ENCODE assay signal across 9 cellular contexts in the genomic region with DNA sequence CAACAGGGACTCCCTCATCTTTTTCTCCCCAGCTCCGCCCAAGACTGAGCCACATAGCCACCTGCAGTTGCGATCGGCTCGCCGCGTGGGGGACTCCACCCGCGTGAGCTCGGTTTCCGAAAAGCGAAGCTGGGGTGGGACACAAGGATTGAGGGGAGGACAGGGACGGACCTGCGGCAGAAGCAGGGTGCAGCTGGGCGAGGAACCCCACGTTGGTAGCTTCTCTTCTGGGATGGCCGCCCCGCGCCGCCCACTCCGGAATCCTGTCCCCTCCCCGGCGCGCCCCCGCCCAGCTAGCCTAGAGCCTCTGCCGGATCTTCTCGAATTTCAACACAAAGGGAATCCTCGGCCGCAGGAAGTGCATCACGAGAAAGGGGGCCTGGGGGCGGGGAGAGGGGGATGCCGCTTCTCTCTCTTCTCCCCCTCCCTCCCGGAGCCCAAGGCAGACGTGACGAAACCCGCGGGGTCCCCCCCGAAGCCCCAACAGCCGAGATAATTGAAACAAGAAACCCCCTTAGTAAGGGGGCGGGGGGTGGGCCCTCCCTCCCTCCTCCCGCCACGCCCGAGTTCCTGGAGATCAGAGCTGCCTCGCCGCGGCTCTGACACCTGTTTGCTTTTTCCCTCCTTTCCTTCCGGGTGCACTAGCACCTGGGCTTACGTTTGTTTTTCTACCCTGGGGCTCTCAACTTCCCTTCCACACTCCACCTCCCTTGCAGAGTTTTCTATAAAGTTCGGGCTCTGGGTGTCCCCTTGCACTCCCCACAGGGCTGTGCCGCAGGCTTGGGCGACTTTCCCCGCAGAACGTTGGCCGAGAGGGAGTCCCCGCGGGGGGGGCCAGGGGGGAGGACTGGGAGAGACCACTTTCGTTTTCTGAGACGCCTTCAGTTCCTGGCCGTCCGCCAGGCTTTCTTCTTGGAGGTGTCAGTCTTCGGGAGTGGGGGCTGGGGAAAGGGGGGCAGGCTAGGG. TPM values are rescaled to one million over a fixed set of nuclear protein-coding genes. Genes with fewer than 3 reads are reported as not detected.
DNase-seq lines count a peak whose midpoint lies in the region; ATAC-seq and TF ChIP-seq lines count a peak whose summit lies in the region.
"Had no signal": no experiment of that assay in that cellular context is flagged by ENCODE, and none has a peak within 500 bp of the region (broad histone marks: within the 10 kb centered on the region; RNA-seq: fewer than 3 reads in every experiment).

No MANE protein-coding gene starts in this region.

- peak overlapping the region; percentile 71 to 75 for H3K4me3 ChIP-seq in foreskin fibroblast (ENCODE audit: low read depth in 1 of 2, low read length in 2 of 2)

- peak; percentile 76 for ATAC-seq in GM21717 (IDR thresholded peaks at IDR 0.05; ENCODE audit: unreplicated experiment)
- peak; percentile 77 for ATAC-seq in stimulated activated naive CD8-positive, alpha-beta T cell treated with anti-CD3 and anti-CD28 coated beads, Interleukin-15, Interleukin-2, amounts not matched to agents 100 U/mL and 50 U/mL, for 24 hours

- TF ChIP-seq CTCF in foreskin fibroblast (IDR thresholded peaks at IDR 0.05; ENCODE audit: low read depth, low read length) (peak; percentile 50), nephron (IDR thresholded peaks at IDR 0.05; ENCODE audit: unreplicated experiment in 3 of 3) (peak; percentile 43 to 56 (median 51))

- H3K27me3 Mint-ChIP-seq in nephron (ENCODE audit: low read depth), result peaks cover 32% of the 10 kb centered on the region

- no peaks in the 10 kb centered on the region for H3K36me3 Mint-ChIP-seq in nephron (ENCODE audit: low read depth)

- peak overlapping the region; percentile 95 to 98 (median 95) for H3K4me3 Mint-ChIP-seq in nephron

- H3K9me3 Mint-ChIP-seq in nephron, result no peaks in the 10 kb centered on the region

- DNase-seq in DMS153 (lab: John Stamatoyannopoulos, UW), result peak; percentile 71
- peak; percentile 51 for DNase-seq in KG1 (lab: John Stamatoyannopoulos, UW)
- peak; percentile 59 for DNase-seq in RPMI7951 (ENCODE audit: low read depth)
- DNase-seq in activated effector memory CD4-positive, alpha-beta T cell treated with anti-CD3 and anti-CD28 coated beads, Interleukin-2, amount 50 U/mL, for 16 hours, result peak; percentile 78
- DNase-seq in foreskin fibroblast, result peak; percentile 27 to 72
- DNase-seq in stimulated activated naive CD8-positive, alpha-beta T cell treated with anti-CD3 and anti-CD28 coated beads, Interleukin-15, Interleukin-2, amounts not matched to agents 100 U/mL and 50 U/mL, for 24 hours, result peak; percentile 78

- H3K4me1 Mint-ChIP-seq in nephron, result peaks cover 6% of the 10 kb centered on the region

- peak overlapping the region; percentile 36 to 79 (median 43) for H3K27ac Mint-ChIP-seq in nephron

RNA-seq across cellular contexts. Expression of gene KCNH8, which starts 1.3 kb away (rescaled TPM):
- total RNA-seq in RPMI7951 (2014; rRNA removed; shearing (Covaris generic)), result not detected in 2 replicates
- total RNA-seq: glomerular endothelial cell had no signal

Comparison
In these comparisons a context has a peak if more than half of its experiments do, and no peak if none do; other contexts are left out.
1. Peak in every context shown above with its lines: DNase-seq, ATAC-seq and H3K4me3 ChIP-seq.